21 cellular contexts compared by ENCODE assay signal in genomic region chr1:246781212-246781611, GRCh38.
DNase-seq lines count a peak whose midpoint lies in the region; ATAC-seq and TF ChIP-seq lines count a peak whose summit lies in the region.
"Had no signal": no experiment of that assay in that cellular context is flagged by ENCODE, and none has a peak within 500 bp of the region (broad histone marks: within the 10 kb centered on the region; RNA-seq: fewer than 3 reads in every experiment).

No MANE protein-coding gene starts in this region.

- H3K27me3 Mint-ChIP-seq in stimulated activated naive CD8-positive, alpha-beta T cell treated with anti-CD3 and anti-CD28 coated beads, Interleukin-15, Interleukin-2, amounts not matched to agents 100 ng/mL and 50 ng/mL, for 24 hours = no peaks in the 10 kb centered on the region

- H3K36me3 Mint-ChIP-seq in stimulated activated naive CD8-positive, alpha-beta T cell treated with anti-CD3 and anti-CD28 coated beads, Interleukin-15, Interleukin-2, amounts not matched to agents 100 ng/mL and 50 ng/mL, for 24 hours (ENCODE audit: low read depth) = peaks cover 18% of the 10 kb centered on the region

- H3K27me3 ChIP-seq in WERI-Rb-1 (ENCODE audit: insufficient read depth, low read depth, severe bottlenecking) = no peaks in the 10 kb centered on the region
- no peaks in the 10 kb centered on the region for H3K27me3 ChIP-seq in neutrophil
- H3K27me3 ChIP-seq: BE2C had no signal

- H3K4me1 ChIP-seq in neutrophil (ENCODE audit: control insufficient read depth in 1 of 2, insufficient read depth in 1 of 2, low read depth in 1 of 2, low read length in 1 of 2) = peaks cover 7 to 21% of the 10 kb centered on the region in 2 experiments
- H3K4me1 ChIP-seq: A549, HAP-1 had no signal

- H3K4me3 Mint-ChIP-seq in stimulated activated naive CD8-positive, alpha-beta T cell treated with anti-CD3 and anti-CD28 coated beads, Interleukin-15, Interleukin-2, amounts not matched to agents 100 ng/mL and 50 ng/mL, for 24 hours = no peak overlapping the region
- H3K4me3 Mint-ChIP-seq: CD8-positive, alpha-beta T cell; GM23338 had no signal

- H3K36me3 ChIP-seq in WERI-Rb-1 (peaks cover 23% of the 10 kb centered on the region), neutrophil (peaks cover 34% of the 10 kb centered on the region)
- H3K36me3 ChIP-seq: BE2C, HAP-1 had no signal

- no peaks in the 10 kb centered on the region for H3K9me3 ChIP-seq in WERI-Rb-1 (ENCODE audit: severe bottlenecking)
- no peaks in the 10 kb centered on the region for H3K9me3 ChIP-seq in neutrophil
- H3K9me3 ChIP-seq: A549, BE2C, HAP-1 had no signal

- DNase-seq in stimulated activated naive CD8-positive, alpha-beta T cell treated with anti-CD3 and anti-CD28 coated beads, Interleukin-15, Interleukin-2, amounts not matched to agents 100 U/mL and 50 U/mL, for 24 hours = no peak
- peak; percentile 5 for DNase-seq in WERI-Rb-1
- DNase-seq in activated T-cell treated with anti-CD3 and anti-CD28 coated beads, Interleukin-2, amount 50 U/mL, for 1 hour = no peak
- DNase-seq in stimulated activated CD4-positive, alpha-beta T cell treated with anti-CD3 and anti-CD28 coated beads, Interleukin-4, amount 100 ng/mL, for 24 hours = no peak
- DNase-seq: BE2C; CD8-positive, alpha-beta T cell; KBM-7; NCI-H1105 treated with DMSO at 0.1 percent for 48 hours; NCI-H2029 treated with DMSO at 0.1 percent for 48 hours; NCI-H226; NCI-H510A treated with DMSO at 0.1 percent for 48 hours; NCI-H748 treated with DMSO at 0.1 percent for 48 hours; NK-92 treated with Interleukin-12 subunit alpha and Interleukin-12 subunit beta, amount 100 ng/mL, for 24 hours; SIG-M5 had no signal

- H3K27ac ChIP-seq in WERI-Rb-1 (no peak overlapping the region), neutrophil (peak overlapping the region; percentile 72)
- H3K27ac ChIP-seq: A549 had no signal

- H3K4me3 ChIP-seq in WERI-Rb-1 (ENCODE audit: low read depth, low read length) (no peak overlapping the region), neutrophil (ENCODE audit: low read depth in 1 of 2, low read length in 1 of 2) (no peak overlapping the region)
- H3K4me3 ChIP-seq: A549, GM23338, HAP-1 had no signal

- no peak for TF ChIP-seq CTCF in WERI-Rb-1 (IDR thresholded peaks at IDR 0.05; ENCODE audit: low read depth, low read length)
- TF ChIP-seq CTCF in neutrophil (IDR thresholded peaks at IDR 0.05) = no peak

- H3K9me3 Mint-ChIP-seq in stimulated activated naive CD8-positive, alpha-beta T cell treated with anti-CD3 and anti-CD28 coated beads, Interleukin-15, Interleukin-2, amounts not matched to agents 100 ng/mL and 50 ng/mL, for 24 hours = no peaks in the 10 kb centered on the region
- H3K9me3 Mint-ChIP-seq: CD8-positive, alpha-beta T cell had no signal

- H3K27ac Mint-ChIP-seq in stimulated activated naive CD8-positive, alpha-beta T cell treated with anti-CD3 and anti-CD28 coated beads, Interleukin-15, Interleukin-2, amounts not matched to agents 100 ng/mL and 50 ng/mL, for 24 hours = peak overlapping the region; percentile 52
- H3K27ac Mint-ChIP-seq: CD8-positive, alpha-beta T cell; GM23338 had no signal

- no peak for ATAC-seq in stimulated activated naive CD8-positive, alpha-beta T cell treated with anti-CD3 and anti-CD28 coated beads, Interleukin-15, Interleukin-2, amounts not matched to agents 100 U/mL and 50 U/mL, for 24 hours
- ATAC-seq in GM21786 (IDR thresholded peaks at IDR 0.05; ENCODE audit: unreplicated experiment) (no peak), HG03354 (IDR thresholded peaks at IDR 0.05; ENCODE audit: poor library complexity, severe bottlenecking, unreplicated experiment) (no peak)
- ATAC-seq: A549; CD8-positive, alpha-beta T cell; GM23338 had no signal

- peaks cover 17% of the 10 kb centered on the region for H3K4me1 Mint-ChIP-seq in stimulated activated naive CD8-positive, alpha-beta T cell treated with anti-CD3 and anti-CD28 coated beads, Interleukin-15, Interleukin-2, amounts not matched to agents 100 ng/mL and 50 ng/mL, for 24 hours (ENCODE audit: low read depth)
